Comparison of ENCODE assay signal across 10 cellular contexts in the genomic region with DNA sequence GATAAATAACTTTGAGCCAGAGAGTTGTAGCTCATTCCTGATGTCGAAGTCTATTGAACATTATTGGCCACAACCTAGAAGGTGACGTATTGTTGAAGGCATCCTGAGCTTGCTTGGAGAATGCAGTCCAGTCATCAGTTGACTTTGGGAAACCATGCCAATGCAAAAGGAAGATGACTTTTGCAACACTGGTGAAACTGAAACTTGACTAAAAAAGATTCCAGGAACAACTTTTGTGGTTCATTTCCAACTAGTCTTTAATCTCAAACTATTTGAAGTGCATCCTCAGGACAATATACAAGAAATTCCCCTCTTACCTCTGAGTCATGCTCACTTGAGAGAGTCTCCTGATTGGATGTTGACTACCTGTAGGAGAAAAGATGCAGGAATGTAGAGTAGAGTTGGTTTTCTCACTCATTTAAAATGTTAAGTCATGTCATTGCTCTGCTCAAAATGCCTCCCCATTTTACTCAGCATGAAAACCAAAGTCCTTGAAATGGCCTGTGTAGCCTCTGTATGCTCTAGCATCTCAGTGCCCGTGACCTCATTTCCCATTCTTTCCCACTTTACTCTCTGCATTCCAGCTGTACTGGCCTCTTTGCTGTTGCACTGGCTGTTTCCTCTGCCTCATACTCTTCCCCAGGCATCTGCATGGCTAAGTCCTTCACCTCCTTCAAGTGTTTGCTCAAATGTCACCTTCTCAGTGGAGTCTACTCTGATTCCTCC. TPM values are rescaled to one million over a fixed set of nuclear protein-coding genes. Genes with fewer than 3 reads are reported as not detected.
DNase-seq lines count a peak whose midpoint lies in the region; ATAC-seq and TF ChIP-seq lines count a peak whose summit lies in the region.
"Had no signal": no experiment of that assay in that cellular context is flagged by ENCODE, and none has a peak within 500 bp of the region (broad histone marks: within the 10 kb centered on the region; RNA-seq: fewer than 3 reads in every experiment).

No MANE protein-coding gene starts in this region.

- H3K27ac Mint-ChIP-seq in activated CD4-positive, alpha-beta T cell treated with anti-CD3 and anti-CD28 coated beads, Interleukin-2, amount 10 ng/mL, durations not matched to agents 24 days and 14 days, result peak overlapping the region; percentile 69
- peak overlapping the region; percentile 32 for H3K27ac Mint-ChIP-seq in stimulated activated effector memory CD8-positive, alpha-beta T cell treated with anti-CD3 and anti-CD28 coated beads, Interleukin-12 subunit alpha, Interleukin-12 subunit beta, amount 100 ng/mL, for 72 hours

- peak overlapping the region; percentile 22 for H3K4me3 Mint-ChIP-seq in activated CD4-positive, alpha-beta T cell treated with anti-CD3 and anti-CD28 coated beads, Interleukin-2, amount 10 ng/mL, durations not matched to agents 24 days and 14 days
- peak overlapping the region; percentile 36 for H3K4me3 Mint-ChIP-seq in stimulated activated effector memory CD8-positive, alpha-beta T cell treated with anti-CD3 and anti-CD28 coated beads, Interleukin-12 subunit alpha, Interleukin-12 subunit beta, amount 100 ng/mL, for 72 hours

- peaks cover 66% of the 10 kb centered on the region for H3K4me1 Mint-ChIP-seq in activated CD4-positive, alpha-beta T cell treated with anti-CD3 and anti-CD28 coated beads, Interleukin-2, amount 10 ng/mL, durations not matched to agents 24 days and 14 days
- H3K4me1 Mint-ChIP-seq in stimulated activated effector memory CD8-positive, alpha-beta T cell treated with anti-CD3 and anti-CD28 coated beads, Interleukin-12 subunit alpha, Interleukin-12 subunit beta, amount 100 ng/mL, for 72 hours, result peaks cover 60% of the 10 kb centered on the region

- intact Hi-C loops in activated CD4-positive, alpha-beta T cell treated with anti-CD3 and anti-CD28 coated beads, Interleukin-2, amount 10 ng/mL, durations not matched to agents 24 days and 14 days (cut with micrococcal nuclease), result loop anchor here (1.0 to 10.0 kb wide), 6 partner anchors 163 to 881 kb away; a partner anchor contains a TSS

- ATAC-seq in stimulated activated effector memory CD8-positive, alpha-beta T cell treated with anti-CD3 and anti-CD28 coated beads, Interleukin-12 subunit alpha, Interleukin-12 subunit beta, amount 100 ng/mL, for 72 hours, result peak; percentile 60
- ATAC-seq in GM19351 (IDR thresholded peaks at IDR 0.05; ENCODE audit: unreplicated experiment), result no peak

- peaks cover 4% of the 10 kb centered on the region for H3K9me3 Mint-ChIP-seq in activated CD4-positive, alpha-beta T cell treated with anti-CD3 and anti-CD28 coated beads, Interleukin-2, amount 10 ng/mL, durations not matched to agents 24 days and 14 days
- no peaks in the 10 kb centered on the region for H3K9me3 Mint-ChIP-seq in stimulated activated effector memory CD8-positive, alpha-beta T cell treated with anti-CD3 and anti-CD28 coated beads, Interleukin-12 subunit alpha, Interleukin-12 subunit beta, amount 100 ng/mL, for 72 hours

- no peak for TF ChIP-seq CTCF in choroid plexus epithelial cell (conservative IDR thresholded peaks at IDR 0.05; ENCODE audit: low read depth, low read length)

- H3K36me3 Mint-ChIP-seq in activated CD4-positive, alpha-beta T cell treated with anti-CD3 and anti-CD28 coated beads, Interleukin-2, amount 10 ng/mL, durations not matched to agents 24 days and 14 days (ENCODE audit: low read depth), result peaks cover 26% of the 10 kb centered on the region
- peaks cover 7% of the 10 kb centered on the region for H3K36me3 Mint-ChIP-seq in stimulated activated effector memory CD8-positive, alpha-beta T cell treated with anti-CD3 and anti-CD28 coated beads, Interleukin-12 subunit alpha, Interleukin-12 subunit beta, amount 100 ng/mL, for 72 hours

- H3K27me3 Mint-ChIP-seq in activated CD4-positive, alpha-beta T cell treated with anti-CD3 and anti-CD28 coated beads, Interleukin-2, amount 10 ng/mL, durations not matched to agents 24 days and 14 days, result no peaks in the 10 kb centered on the region

- no peak overlapping the region for H3K4me3 ChIP-seq in choroid plexus epithelial cell (ENCODE audit: low read depth, low read length)

- DNase-seq in activated CD4-positive, alpha-beta T cell treated with anti-CD3 and anti-CD28 coated beads, Interleukin-2, amount 10 ng/mL, durations not matched to agents 24 days and 14 days, result peak; percentile 75
- no peak for DNase-seq in activated CD4-positive, alpha-beta T cell treated with anti-CD3 and anti-CD28 coated beads, Interleukin-2, amount 50 U/mL, for 4 hours
- DNase-seq in NCI-H226 (peak; percentile 55), choroid plexus epithelial cell (ENCODE audit: low read depth) (peak; percentile 31), nucleus accumbens (lab: John Stamatoyannopoulos, UW) (no peak)
- peak in 1 of 2 donors; percentile 69 for DNase-seq in stimulated activated effector memory CD8-positive, alpha-beta T cell treated with anti-CD3 and anti-CD28 coated beads, Interleukin-12 subunit alpha, Interleukin-12 subunit beta, amount 100 ng/mL, for 72 hours (ENCODE audit: low spot score in 2 of 2)
- no peak for DNase-seq in activated CD8-positive, alpha-beta memory T cell treated with anti-CD3 and anti-CD28 coated beads, Interleukin-2, amount 50 U/mL, for 48 hours
- DNase-seq: AML-193; effector CD8-positive, alpha-beta T cell had no signal

RNA-seq across cellular contexts. Expression of a gene that starts 24.4 kb away (rescaled TPM):
- 1.1 and 1.2 TPM in 2 replicates for total RNA-seq in activated CD4-positive, alpha-beta T cell treated with anti-CD3 and anti-CD28 coated beads, Interleukin-2, amount 10 ng/mL, durations not matched to agents 24 days and 14 days

RNA-seq across cellular contexts. Expression of a gene that starts 24.4 kb away (rescaled TPM):
- total RNA-seq in activated CD4-positive, alpha-beta T cell treated with anti-CD3 and anti-CD28 coated beads, Interleukin-2, amount 10 ng/mL, durations not matched to agents 24 days and 14 days, result 17.9 and 20.2 TPM in 2 replicates

Comparison
In these comparisons a context has a peak if more than half of its experiments do, and no peak if none do; other contexts are left out.
1. DNase-seq: peak in activated CD4-positive, alpha-beta T cell treated with anti-CD3 and anti-CD28 coated beads, Interleukin-2, amount 10 ng/mL, durations not matched to agents 24 days and 14 days (single experiment), NCI-H226 (single experiment) and choroid plexus epithelial cell (single experiment); none in activated CD4-positive, alpha-beta T cell treated with anti-CD3 and anti-CD28 coated beads, Interleukin-2, amount 50 U/mL, for 4 hours (0 of 2), nucleus accumbens (0 of 56) and activated CD8-positive, alpha-beta memory T cell treated with anti-CD3 and anti-CD28 coated beads, Interleukin-2, amount 50 U/mL, for 48 hours (single experiment).